ENCODE assay signal across 1 cellular context in genomic region chr15:65339926-65340325, GRCh38.
TF ChIP-seq lines count a peak whose summit lies in the region.

No MANE protein-coding gene starts in this region.

TF ChIP-seq in SK-N-SH, 30 proteins besides CTCF, POLR2A, EP300 and RAD21 (continued from another document):
- TF ChIP-seq CHD2 (IDR thresholded peaks at IDR 0.05; ENCODE audit: low read length, partially characterized antibody) (no peak), POLR2AphosphoS5 (IDR thresholded peaks at IDR 0.05; ENCODE audit: low read depth, low read length) (no peak), ELF1 (IDR thresholded peaks at IDR 0.05) (no peak), TEAD4 (IDR thresholded peaks at IDR 0.05; ENCODE audit: borderline replicate concordance, insufficient read depth) (no peak), MAX (IDR thresholded peaks at IDR 0.05; ENCODE audit: low read depth) (no peak), GABPA (IDR thresholded peaks at IDR 0.05; ENCODE audit: low read depth) (no peak), PBX3 (IDR thresholded peaks at IDR 0.05) (no peak)
- TF ChIP-seq, protein P1, sequence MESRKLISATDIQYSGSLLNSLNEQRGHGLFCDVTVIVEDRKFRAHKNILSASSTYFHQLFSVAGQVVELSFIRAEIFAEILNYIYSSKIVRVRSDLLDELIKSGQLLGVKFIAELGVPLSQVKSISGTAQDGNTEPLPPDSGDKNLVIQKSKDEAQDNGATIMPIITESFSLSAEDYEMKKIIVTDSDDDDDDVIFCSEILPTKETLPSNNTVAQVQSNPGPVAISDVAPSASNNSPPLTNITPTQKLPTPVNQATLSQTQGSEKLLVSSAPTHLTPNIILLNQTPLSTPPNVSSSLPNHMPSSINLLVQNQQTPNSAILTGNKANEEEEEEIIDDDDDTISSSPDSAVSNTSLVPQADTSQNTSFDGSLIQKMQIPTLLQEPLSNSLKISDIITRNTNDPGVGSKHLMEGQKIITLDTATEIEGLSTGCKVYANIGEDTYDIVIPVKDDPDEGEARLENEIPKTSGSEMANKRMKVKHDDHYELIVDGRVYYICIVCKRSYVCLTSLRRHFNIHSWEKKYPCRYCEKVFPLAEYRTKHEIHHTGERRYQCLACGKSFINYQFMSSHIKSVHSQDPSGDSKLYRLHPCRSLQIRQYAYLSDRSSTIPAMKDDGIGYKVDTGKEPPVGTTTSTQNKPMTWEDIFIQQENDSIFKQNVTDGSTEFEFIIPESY (IDR thresholded peaks at IDR 0.05; ENCODE audit: borderline replicate concordance, low read depth), result no peak
